Comparison of ENCODE assay signal across 2 cellular contexts in genomic region chr13:45823583-45823982, GRCh38.
TF ChIP-seq lines count a peak whose summit lies in the region.

No MANE protein-coding gene starts in this region.

TF ChIP-seq in SK-N-SH treated with all-trans-retinoic acid at 6 μM for 48 hours, 23 proteins besides CTCF, POLR2A, EP300 and RAD21 (continued from another document):
- TF ChIP-seq CREB5 (CRISPR knock-in tag; IDR thresholded peaks at IDR 0.05; ENCODE audit: low read depth) (no peak), GLIS3 (CRISPR knock-in tag; IDR thresholded peaks at IDR 0.05) (no peak), CSDC2 (CRISPR knock-in tag; IDR thresholded peaks at IDR 0.05) (no peak), SNAI2 (CRISPR knock-in tag; IDR thresholded peaks at IDR 0.05) (no peak), BACH2 (CRISPR knock-in tag; IDR thresholded peaks at IDR 0.05; ENCODE audit: borderline replicate concordance) (no peak), ZNF70 (CRISPR knock-in tag; IDR thresholded peaks at IDR 0.05) (no peak), ZFP30 (CRISPR knock-in tag; IDR thresholded peaks at IDR 0.05) (no peak), TOX (CRISPR knock-in tag; IDR thresholded peaks at IDR 0.05; ENCODE audit: borderline replicate concordance) (no peak), ZNF565 (CRISPR knock-in tag; conservative IDR thresholded peaks at IDR 0.05; ENCODE audit: low read depth) (no peak), CSRNP3 (CRISPR knock-in tag; IDR thresholded peaks at IDR 0.05) (no peak), PATZ1 (CRISPR knock-in tag; IDR thresholded peaks at IDR 0.05; ENCODE audit: borderline replicate concordance) (no peak), TSHZ2 (CRISPR knock-in tag; IDR thresholded peaks at IDR 0.05) (no peak), ZC3H10 (CRISPR knock-in tag; IDR thresholded peaks at IDR 0.05) (no peak), RARB (CRISPR knock-in tag; IDR thresholded peaks at IDR 0.05) (no peak)

TF ChIP-seq in SK-N-SH, 30 proteins besides CTCF, POLR2A, EP300 and RAD21 (continued from another document):
- TF ChIP-seq REST (IDR thresholded peaks at IDR 0.05; ENCODE audit: low read depth, low read length) = no peak
- TF ChIP-seq FOXM1 (IDR thresholded peaks at IDR 0.05; ENCODE audit: low read depth) = no peak
- TF ChIP-seq YY1 (IDR thresholded peaks at IDR 0.05; ENCODE audit: low read depth) = no peak
- no peak for TF ChIP-seq SMC3 (IDR thresholded peaks at IDR 0.05; ENCODE audit: low read depth, low read length)
